ENCODE assay signal across 8 cellular contexts in the genomic region with DNA sequence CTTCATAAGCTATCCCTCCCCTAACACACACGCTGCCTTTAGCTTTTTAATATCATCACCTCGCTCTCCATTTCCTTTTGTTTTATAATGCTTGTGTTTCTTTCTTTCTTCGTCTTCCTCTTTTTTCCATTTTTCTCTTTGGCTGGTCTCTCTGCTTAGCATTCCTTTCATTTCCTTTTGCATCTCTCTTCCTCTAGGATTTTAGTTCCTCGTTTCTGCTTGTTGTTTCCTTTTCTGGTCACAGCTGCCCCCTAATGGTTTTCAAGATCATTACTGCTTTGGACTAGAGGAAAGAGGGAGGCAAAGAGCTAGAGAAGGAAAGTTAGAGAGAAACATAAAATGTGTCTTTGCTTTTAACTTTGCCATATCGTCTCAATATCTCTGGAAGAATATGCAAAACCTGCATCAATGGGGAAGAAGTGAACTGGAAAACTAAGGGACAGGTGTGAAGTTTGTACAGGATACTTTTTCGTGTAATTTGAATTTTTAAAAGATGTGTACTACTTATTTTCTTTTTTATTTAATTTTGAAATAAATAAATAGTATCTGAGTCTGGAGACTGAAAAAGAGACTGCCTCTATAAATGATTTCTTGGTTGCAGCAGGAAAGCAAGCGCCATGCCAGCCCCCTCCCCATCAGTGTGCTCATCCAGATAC. TPM values are rescaled to one million over a fixed set of nuclear protein-coding genes. Genes with fewer than 3 reads are reported as not detected.
DNase-seq lines count a peak whose midpoint lies in the region; ATAC-seq, FAIRE-seq and TF ChIP-seq lines count a peak whose summit lies in the region.

No MANE protein-coding gene starts in this region.

- H3K9ac ChIP-seq in NT2/D1 (ENCODE audit: insufficient read length, low read depth) (no peak overlapping the region), colonic mucosa (ENCODE audit: low read depth in 2 of 2, low read length in 2 of 2) (no peak overlapping the region), mesendoderm (ENCODE audit: low read length) (no peak overlapping the region)

- no peak overlapping the region for H3K56ac ChIP-seq in mesendoderm (ENCODE audit: low read length)

- DNase-seq in DMS153 (lab: John Stamatoyannopoulos, UW) (peak; percentile 62), HTR-8/SVneo (ENCODE audit: insufficient read length, low spot score) (peak; percentile 62), NT2/D1 (ENCODE audit: low read depth, low spot score) (peak; percentile 61), colonic mucosa (peak; percentile 60), mesendoderm (peak; percentile 86), mucosa of gallbladder (ENCODE audit: low spot score) (no peak)

- H2BK5ac ChIP-seq in mesendoderm (ENCODE audit: low read length): no peak overlapping the region

- no peak overlapping the region for H3K23ac ChIP-seq in mesendoderm (ENCODE audit: low read length)

- H2BK15ac ChIP-seq in mesendoderm (replicated peaks; ENCODE audit: low read depth): no peak overlapping the region

- ATAC-seq in HG02623 (IDR thresholded peaks at IDR 0.05; ENCODE audit: unreplicated experiment): no peak
- no peak for ATAC-seq in GM21515 (IDR thresholded peaks at IDR 0.05; ENCODE audit: unreplicated experiment)

- H3K36me3 ChIP-seq in NT2/D1 (ENCODE audit: insufficient read depth, insufficient read length, low read length) (no peaks in the 10 kb centered on the region), colonic mucosa (no peaks in the 10 kb centered on the region), mesendoderm (ENCODE audit: control insufficient read depth, insufficient read depth, low read length) (no peaks in the 10 kb centered on the region)

- FAIRE-seq in HTR-8/SVneo (lab: Jason Lieb, UNC): peak; percentile 16

- no peak overlapping the region for H4K5ac ChIP-seq in mesendoderm (ENCODE audit: low read length)

- no peak overlapping the region for H2BK120ac ChIP-seq in mesendoderm (ENCODE audit: low read depth, low read length)

- no peaks in the 10 kb centered on the region for H3K27me3 ChIP-seq in NT2/D1 (ENCODE audit: insufficient read depth, insufficient read length)
- H3K27me3 ChIP-seq in colonic mucosa: no peaks in the 10 kb centered on the region
- no peaks in the 10 kb centered on the region for H3K27me3 ChIP-seq in mesendoderm (ENCODE audit: insufficient read depth, low read length, poor library complexity)

- no peak overlapping the region for H3K4ac ChIP-seq in mesendoderm (ENCODE audit: low read depth, low read length)

- H3K9me3 ChIP-seq in NT2/D1 (ENCODE audit: insufficient read depth, low read length): no peaks in the 10 kb centered on the region
- H3K9me3 ChIP-seq in colonic mucosa: no peaks in the 10 kb centered on the region

- H3K18ac ChIP-seq in mesendoderm (ENCODE audit: low read length): no peak overlapping the region

- WGBS in mesendoderm (ENCODE audit: extremely low coverage, insufficient coverage, low lambda C conversion rate): no CpG with 5 or more reads among the region's 7 CpGs

- H3K79me2 ChIP-seq in mesendoderm (ENCODE audit: control insufficient read depth, insufficient read depth, low read length): no peaks in the 10 kb centered on the region

- no peak overlapping the region for H3K27ac ChIP-seq in colonic mucosa
- no peak overlapping the region for H3K27ac ChIP-seq in mesendoderm (ENCODE audit: low read depth, low read length)

- H4K8ac ChIP-seq in mesendoderm (ENCODE audit: low read depth, low read length): no peak overlapping the region

- H3K79me1 ChIP-seq in mesendoderm (ENCODE audit: low read length): no peaks in the 10 kb centered on the region

- H3K4me3 ChIP-seq in NT2/D1 (ENCODE audit: insufficient read length, low read depth) (no peak overlapping the region), colonic mucosa (no peak overlapping the region), mesendoderm (ENCODE audit: low read length) (no peak overlapping the region)

- peak; percentile 66 for TF ChIP-seq CTCF in colonic mucosa (IDR thresholded peaks at IDR 0.05)

- no peak overlapping the region for H2AK5ac ChIP-seq in mesendoderm (ENCODE audit: low read length)

- H3K4me2 ChIP-seq in mesendoderm (ENCODE audit: low read length): no peak overlapping the region

- peaks cover 3% of the 10 kb centered on the region for H3K4me1 ChIP-seq in NT2/D1 (ENCODE audit: insufficient read depth, insufficient read length)
- no peaks in the 10 kb centered on the region for H3K4me1 ChIP-seq in colonic mucosa
- peaks cover 9% of the 10 kb centered on the region for H3K4me1 ChIP-seq in mesendoderm (ENCODE audit: control insufficient read depth, low read depth, low read length)

- intact Hi-C loops in colonic mucosa (cut with DNase I): loop anchor here (5.0 to 10.0 kb wide), 4 partner anchors 354 to 1411 kb away; no protein-coding TSS in a partner anchor

RNA-seq across cellular contexts. Expression of a gene that starts 6.3 kb away (rescaled TPM):
- total RNA-seq in colonic mucosa (10 to 100 TPM in 1 of 2 donors, 1 to 10 TPM in 1; 5.4 to 25.2 TPM), mucosa of gallbladder (146 TPM)
- polyA plus RNA-seq in mesendoderm (2013, experiment 1 of 2): 25.9 TPM
- 23.7 TPM for polyA plus RNA-seq in mesendoderm (2013, experiment 2 of 2)
